In genomic region chr12:53378705-53379388, GRCh38 we compare ENCODE assay signal across 8 cellular contexts. TPM values are rescaled to one million over a fixed set of nuclear protein-coding genes. Genes with fewer than 3 reads are reported as not detected.
DNase-seq lines count a peak whose midpoint lies in the region; ATAC-seq and TF ChIP-seq lines count a peak whose summit lies in the region.

No MANE protein-coding gene starts in this region.

- no peaks in the 10 kb centered on the region for H3K9me3 ChIP-seq in HEK293 (ENCODE audit: control insufficient read depth, insufficient read depth, low read depth, low read length)
- H3K9me3 ChIP-seq in left lung: no peaks in the 10 kb centered on the region

- intact Hi-C loops in left lung (cut with DNase I): no loop called here

- ATAC-seq in left lung (no peak), GM19328 (IDR thresholded peaks at IDR 0.05; ENCODE audit: unreplicated experiment) (no peak), GM19397 (IDR thresholded peaks at IDR 0.05; ENCODE audit: unreplicated experiment) (no peak)
- no peak for ATAC-seq in activated T-helper 17 cell treated with anti-CD3 and anti-CD28 coated beads, Interleukin-2, amount 50 U/mL, for 72 hours (replicated peaks)
- no peak for ATAC-seq in activated naive CD4-positive, alpha-beta T cell treated with anti-CD3 and anti-CD28 coated beads, Interleukin-2, amount 50 U/mL, for 72 hours

- H3K4me1 ChIP-seq in ACC112 (ENCODE audit: control insufficient read depth, insufficient read depth, low read length, unreplicated experiment) (peaks cover 35% of the 10 kb centered on the region), HEK293 (ENCODE audit: control insufficient read depth, insufficient read depth, low read length) (peaks cover 17% of the 10 kb centered on the region), left lung (peaks cover 34 to 44% of the 10 kb centered on the region in 2 donors)

- H3K9me3 Mint-ChIP-seq in activated T-helper 17 cell treated with anti-CD3 and anti-CD28 coated beads, Interleukin-2, amount 50 U/mL, for 72 hours: no peaks in the 10 kb centered on the region
- H3K9me3 Mint-ChIP-seq in activated naive CD4-positive, alpha-beta T cell treated with anti-CD3 and anti-CD28 coated beads, Interleukin-2, amount 50 U/mL, for 72 hours: no peaks in the 10 kb centered on the region

- H3K27me3 ChIP-seq in ACC112 (ENCODE audit: insufficient read depth, low read length): no peaks in the 10 kb centered on the region
- no peaks in the 10 kb centered on the region for H3K27me3 ChIP-seq in left lung

- DNase-seq in left lung: peak in 1 of 2 donors; percentile 19
- DNase-seq in activated naive CD4-positive, alpha-beta T cell treated with anti-CD3 and anti-CD28 coated beads, Interleukin-2, amount 50 U/mL, for 72 hours (ENCODE audit: low spot score in 2 of 2): no peak

- H2AFZ ChIP-seq in ACC112 (ENCODE audit: low read length, unreplicated experiment): peak overlapping the region; percentile 83

- no peak overlapping the region for H3K27ac Mint-ChIP-seq in activated T-helper 17 cell treated with anti-CD3 and anti-CD28 coated beads, Interleukin-2, amount 50 U/mL, for 72 hours
- no peak overlapping the region for H3K27ac Mint-ChIP-seq in activated naive CD4-positive, alpha-beta T cell treated with anti-CD3 and anti-CD28 coated beads, Interleukin-2, amount 50 U/mL, for 72 hours

- H3K4me1 Mint-ChIP-seq in activated T-helper 17 cell treated with anti-CD3 and anti-CD28 coated beads, Interleukin-2, amount 50 U/mL, for 72 hours: peaks cover 27% of the 10 kb centered on the region

- H3K36me3 Mint-ChIP-seq in activated T-helper 17 cell treated with anti-CD3 and anti-CD28 coated beads, Interleukin-2, amount 50 U/mL, for 72 hours (ENCODE audit: low read depth): peaks cover 35% of the 10 kb centered on the region
- H3K36me3 Mint-ChIP-seq in activated naive CD4-positive, alpha-beta T cell treated with anti-CD3 and anti-CD28 coated beads, Interleukin-2, amount 50 U/mL, for 72 hours: peaks cover 29 to 31% of the 10 kb centered on the region in 2 donors

- POLR2A ChIA-PET in HEK293 (lab: Yijun Ruan, JAX): interaction anchor here (0.6 to 2.3 kb wide), 17 partner anchors 9 to 199 kb away, joined by 3 to 20 read pairs (median 7); partner anchors contain the start of genes AAAS, CSAD, MAP3K12 and PFDN5

- peak overlapping the region; percentile 78 for H3K27ac ChIP-seq in ACC112 (ENCODE audit: low read depth, low read length)
- peak overlapping the region; percentile 95 for H3K27ac ChIP-seq in HEK293 (ENCODE audit: extremely low read depth, low read depth, low read length)
- H3K27ac ChIP-seq in left lung: peak overlapping the region; percentile 97 to 98

- H3K4me3 ChIP-seq in ACC112 (ENCODE audit: low read depth, low read length) (peak overlapping the region; percentile 81), HEK293 (ENCODE audit: low read depth, low read length) (peak overlapping the region; percentile 43), WI38 (ENCODE audit: low read depth, low read length) (peak overlapping the region; percentile 51), left lung (peak overlapping the region; percentile 40 to 52)

- no peak overlapping the region for H3K4me3 Mint-ChIP-seq in activated T-helper 17 cell treated with anti-CD3 and anti-CD28 coated beads, Interleukin-2, amount 50 U/mL, for 72 hours

- H3K36me3 ChIP-seq in ACC112 (ENCODE audit: insufficient read depth, low read length) (peaks cover 17% of the 10 kb centered on the region; the same call in 1 of the 2 replicates), HEK293 (ENCODE audit: control insufficient read depth in 2 of 2, insufficient read depth in 1 of 2, low read length in 2 of 2) (peaks cover 17 to 27% of the 10 kb centered on the region in 2 experiments), left lung (peaks cover 0 to 21% of the 10 kb centered on the region in 2 donors)

- no peak for TF ChIP-seq CTCF in HEK293 (tag by site-specific recombination; IDR thresholded peaks at IDR 0.05)
- TF ChIP-seq CTCF in WI38 (IDR thresholded peaks at IDR 0.05; ENCODE audit: low read depth, low read length): no peak
- no peak for TF ChIP-seq CTCF in left lung (IDR thresholded peaks at IDR 0.05)

- H3K27me3 Mint-ChIP-seq in activated T-helper 17 cell treated with anti-CD3 and anti-CD28 coated beads, Interleukin-2, amount 50 U/mL, for 72 hours: no peaks in the 10 kb centered on the region

- peaks cover 28% of the 10 kb centered on the region for H3K79me2 ChIP-seq in ACC112 (ENCODE audit: control insufficient read depth, insufficient read depth, low read length, unreplicated experiment)

- CTCF ChIA-PET in HEK293 (lab: Yijun Ruan, JAX): interaction anchor here (0.5 to 8.0 kb wide), 8 partner anchors 21 to 377 kb away, joined by 3 to 114 read pairs (median 3); partner anchors contain the start of gene AAAS

TF ChIP-seq in HEK293, 187 proteins besides CTCF, POLR2A, EP300 and RAD21 (continues in another document):
- TF ChIP-seq ZNF610 (tag by site-specific recombination; IDR thresholded peaks at IDR 0.05; ENCODE audit: borderline replicate concordance): 0 out of 2 replicates have a peak, but pooled peaks have one; percentile 27
- peak; percentile 87 for TF ChIP-seq ATF2 (tag by site-specific recombination; IDR thresholded peaks at IDR 0.05; ENCODE audit: low read depth)
- no peak for TF ChIP-seq ZNF792 (tag by site-specific recombination; IDR thresholded peaks at IDR 0.05)
- TF ChIP-seq KLF7 (tag by site-specific recombination; IDR thresholded peaks at IDR 0.05; ENCODE audit: borderline replicate concordance): no peak
- no peak for TF ChIP-seq ZNF530 (tag by site-specific recombination; IDR thresholded peaks at IDR 0.05; ENCODE audit: low read depth)
- no peak for TF ChIP-seq ZNF544 (tag by site-specific recombination; IDR thresholded peaks at IDR 0.05)
- peak; percentile 73 for TF ChIP-seq ZXDB (tag by site-specific recombination; IDR thresholded peaks at IDR 0.05)
- TF ChIP-seq ZNF140 (tag by site-specific recombination; IDR thresholded peaks at IDR 0.05): no peak
- TF ChIP-seq ZNF398 (tag by site-specific recombination; IDR thresholded peaks at IDR 0.05): no peak
- TF ChIP-seq GLIS1 (tag by site-specific recombination; IDR thresholded peaks at IDR 0.05): peak; percentile 77; the same call in 1 of the 2 replicates
- TF ChIP-seq PRDM6 (tag by site-specific recombination; IDR thresholded peaks at IDR 0.05): 0 out of 2 replicates have a peak, but pooled peaks have one; percentile 7

RNA-seq across cellular contexts. Expression of gene SP1, which starts 1.1 kb away (rescaled TPM):
- 10 to 100 TPM; 69.5 to 78.0 TPM for total RNA-seq in left lung
- total RNA-seq in activated T-helper 17 cell treated with anti-CD3 and anti-CD28 coated beads, Interleukin-2, amount 50 U/mL, for 72 hours: 10 to 100 TPM; 80.9 to 91.5 TPM
- 100 to 1,000 TPM in 1 of 2 donors, 10 to 100 TPM in 1; 86.0 to 156 TPM for total RNA-seq in activated naive CD4-positive, alpha-beta T cell treated with anti-CD3 and anti-CD28 coated beads, Interleukin-2, amount 50 U/mL, for 72 hours

RNA-seq across cellular contexts. Expression of gene SP7, which starts 42.7 kb away (rescaled TPM):
- total RNA-seq in left lung: under 1 TPM in 1 of 2 donors, not detected in 1; 0.64 TPM
- not detected for total RNA-seq in activated T-helper 17 cell treated with anti-CD3 and anti-CD28 coated beads, Interleukin-2, amount 50 U/mL, for 72 hours
- total RNA-seq in activated naive CD4-positive, alpha-beta T cell treated with anti-CD3 and anti-CD28 coated beads, Interleukin-2, amount 50 U/mL, for 72 hours: not detected

RNA-seq across cellular contexts. Expression of gene AMHR2, which starts 44.8 kb away (rescaled TPM):
- under 1 TPM in 1 of 2 donors, not detected in 1; 0.18 TPM for total RNA-seq in left lung
- total RNA-seq in activated T-helper 17 cell treated with anti-CD3 and anti-CD28 coated beads, Interleukin-2, amount 50 U/mL, for 72 hours: not detected
- under 1 TPM in 1 of 2 donors, not detected in 1; 0.25 TPM for total RNA-seq in activated naive CD4-positive, alpha-beta T cell treated with anti-CD3 and anti-CD28 coated beads, Interleukin-2, amount 50 U/mL, for 72 hours

RNA-seq across cellular contexts. Expression of gene AAAS, which starts 57.4 kb away (rescaled TPM):
- total RNA-seq in left lung: 10 to 100 TPM; 44.0 to 51.2 TPM
- total RNA-seq in activated T-helper 17 cell treated with anti-CD3 and anti-CD28 coated beads, Interleukin-2, amount 50 U/mL, for 72 hours: 10 to 100 TPM; 42.3 to 44.8 TPM
- 10 to 100 TPM; 52.3 to 83.5 TPM for total RNA-seq in activated naive CD4-positive, alpha-beta T cell treated with anti-CD3 and anti-CD28 coated beads, Interleukin-2, amount 50 U/mL, for 72 hours
